12 cellular contexts compared by ENCODE assay signal in the genomic region with DNA sequence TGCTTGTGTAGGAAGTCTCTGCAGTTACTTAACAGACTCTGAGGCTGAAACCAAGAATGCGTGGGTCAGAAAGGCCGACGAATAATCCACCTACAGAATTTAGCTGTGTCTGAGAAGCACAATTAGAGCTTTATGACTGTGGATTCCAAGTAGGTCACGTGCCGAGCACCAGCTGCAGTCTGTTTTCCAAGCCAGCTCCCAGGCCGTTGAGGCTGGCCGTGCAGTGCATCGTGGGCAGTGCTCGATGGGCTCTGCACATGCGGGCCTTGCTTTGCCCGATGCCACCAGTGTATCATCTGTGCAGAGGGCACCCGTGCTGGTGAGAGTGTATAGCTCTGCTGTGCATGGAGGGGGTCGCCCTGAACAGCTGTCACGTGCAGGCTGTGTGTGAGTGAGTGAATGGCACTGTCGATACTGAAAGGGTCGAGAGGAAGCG.
DNase-seq lines count a peak whose midpoint lies in the region; ATAC-seq and TF ChIP-seq lines count a peak whose summit lies in the region.
"Had no signal": no experiment of that assay in that cellular context is flagged by ENCODE, and none has a peak within 500 bp of the region (broad histone marks: within the 10 kb centered on the region; RNA-seq: fewer than 3 reads in every experiment).

No MANE protein-coding gene starts in this region.

- peak overlapping the region; percentile 90 for H3K4ac ChIP-seq in IMR-90 (ENCODE audit: low read depth, low read length)

- H2AK5ac ChIP-seq in IMR-90 (ENCODE audit: low read depth, low read length): peak overlapping the region; percentile 81; the same call in 1 of the 2 replicates

- peaks cover 20% of the 10 kb centered on the region for H3K4me1 ChIP-seq in IMR-90 (ENCODE audit: control insufficient read depth, insufficient read depth, low read length)
- H3K4me1 ChIP-seq: adrenal gland had no signal

- H3K4me3 ChIP-seq in IMR-90 (ENCODE audit: insufficient read depth, low read depth, low read length) (no peak overlapping the region), dorsolateral prefrontal cortex (peak overlapping the region in 5 of 59 donors; percentile 1 to 21 (median 7)), H7 (ENCODE audit: insufficient read depth, low read depth, low read length) (no peak overlapping the region)
- H3K4me3 ChIP-seq: adrenal gland had no signal

- H2BK5ac ChIP-seq in IMR-90 (ENCODE audit: low read depth, low read length, poor library complexity, severe bottlenecking): peak overlapping the region; percentile 94

- H3K14ac ChIP-seq in IMR-90 (replicated peaks; ENCODE audit: low read depth, low read length): peak overlapping the region; percentile 80

- dilution Hi-C loops in IMR-90 (cut with HindIII; ENCODE audit: low sequenced_read_pairs, unreplicated experiment): no loop called here

- H4K8ac ChIP-seq in IMR-90 (ENCODE audit: low read depth in 2 of 2, low read length in 2 of 2): peak overlapping the region; percentile 73 to 83; a peak in 2 of 4 replicates

- H2AFZ ChIP-seq in IMR-90 (replicated peaks; ENCODE audit: low read length, poor library complexity): peak overlapping the region; percentile 77

- WGBS in IMR-90 (ENCODE audit: extremely low coverage in 2 of 2, insufficient read length in 1 of 2), 2 experiments: 48% methylated on average over 5 of the region's 17 CpGs; no CpG with 5 or more reads in 1 of the 2 experiments

- peak overlapping the region; percentile 75; the same call in 1 of the 2 replicates for H3K23ac ChIP-seq in IMR-90 (ENCODE audit: low read depth, low read length)

- no TSS peak for BruUV-seq in IMR-90 (replicated peaks; lab: Mats Ljungman, UMichigan)

- 0 out of 2 replicates have a peak, but pooled peaks have one; percentile 3 for TF ChIP-seq RAD21 in IMR-90 (IDR thresholded peaks at IDR 0.05; ENCODE audit: low read length)

- H2BK120ac ChIP-seq in IMR-90 (ENCODE audit: low read depth, low read length): peak overlapping the region; percentile 99

- peak overlapping the region; percentile 86 for H4K91ac ChIP-seq in IMR-90 (ENCODE audit: insufficient read depth, low read depth, low read length)

- H3K9me1 ChIP-seq in IMR-90 (ENCODE audit: insufficient read depth, low read length): 0 out of 2 replicates have a peak, but pooled peaks cover 5% of the 10 kb centered on the region

- H3K27me3 ChIP-seq in IMR-90 (ENCODE audit: control insufficient read depth, insufficient read depth, low read length): no peaks in the 10 kb centered on the region
- peaks cover 0 to 36% (median 3%) of the 10 kb centered on the region in 45 donors for H3K27me3 ChIP-seq in dorsolateral prefrontal cortex
- no peaks in the 10 kb centered on the region for H3K27me3 ChIP-seq in H7 (ENCODE audit: control insufficient read depth, insufficient read depth, low read length)
- H3K27me3 ChIP-seq: adrenal gland had no signal

- H2AK9ac ChIP-seq in IMR-90 (replicated peaks; ENCODE audit: low read depth, low read length, poor library complexity): no peak overlapping the region

- H3K36me3 ChIP-seq in IMR-90 (ENCODE audit: control insufficient read depth, insufficient read depth, low read length) (no peaks in the 10 kb centered on the region; the same call in 1 of the 2 replicates), H7 (replicated peaks; ENCODE audit: control insufficient read depth, insufficient read depth, low read length) (no peaks in the 10 kb centered on the region)
- H3K36me3 ChIP-seq: adrenal gland had no signal

- H3K27ac ChIP-seq in IMR-90 (ENCODE audit: insufficient read depth, low read length) (peak overlapping the region; percentile 85), dorsolateral prefrontal cortex (peak overlapping the region in 56 of 59 donors; percentile 26 to 86 (median 71))
- H3K27ac ChIP-seq: adrenal gland had no signal

- CTCF ChIA-PET in IMR-90 (lab: Yijun Ruan, JAX): no interaction called here

- peak overlapping the region; percentile 69 for H2BK20ac ChIP-seq in IMR-90 (ENCODE audit: low read depth, low read length)

- no peak overlapping the region for H3K9ac ChIP-seq in IMR-90 (ENCODE audit: low read depth, low read length)

- peaks cover 8 to 39% of the 10 kb centered on the region in 2 experiments for H3K79me1 ChIP-seq in IMR-90 (ENCODE audit: low read depth in 1 of 2, low read length in 2 of 2)

- H3K56ac ChIP-seq in IMR-90 (ENCODE audit: extremely low read depth, insufficient read depth, low read length): no peak overlapping the region

- ATAC-seq in IMR-90 (ENCODE audit: low read depth): peak; percentile 48
- ATAC-seq in GM21526 (IDR thresholded peaks at IDR 0.05; ENCODE audit: low FRiP score, unreplicated experiment): no peak
- no peak for ATAC-seq in omental fat pad (ENCODE audit: low FRiP score)
- ATAC-seq: T-cell had no signal

- intact Hi-C loops in IMR-90 (cut with micrococcal nuclease): loop anchor here (2.0 kb wide), 1 partner anchor 55 kb away; no protein-coding TSS in a partner anchor
- intact Hi-C loops in dorsolateral prefrontal cortex (cut with DNase I): no loop called here

- H3K4me2 ChIP-seq in IMR-90 (ENCODE audit: low read depth, low read length): peak overlapping the region; percentile 64

- peak overlapping the region; percentile 16; the same call in 1 of the 2 replicates for H4K5ac ChIP-seq in IMR-90 (ENCODE audit: low read depth, low read length)

- TF ChIP-seq CTCF in IMR-90 (conservative IDR thresholded peaks at IDR 0.05; ENCODE audit: low read depth, low read length): no peak
- TF ChIP-seq CTCF in dorsolateral prefrontal cortex (IDR thresholded peaks at IDR 0.05 in 54 of 56, conservative IDR thresholded peaks at IDR 0.05 in 2 of 56; ENCODE audit: low read depth in 1 of 56, partially characterized antibody in 56 of 56): peak in 5 of 56 donors; percentile 12 to 30 (median 13)
- no peak for TF ChIP-seq CTCF in omental fat pad (IDR thresholded peaks at IDR 0.05)

- H3K9me3 ChIP-seq in IMR-90 (ENCODE audit: control insufficient read depth, insufficient read depth, low read length): no peaks in the 10 kb centered on the region
- H3K9me3 ChIP-seq: adrenal gland had no signal

- no peaks in the 10 kb centered on the region for H4K20me1 ChIP-seq in IMR-90 (ENCODE audit: insufficient read depth, low read length)

- in situ Hi-C loops in IMR-90 (cut with MboI; ENCODE audit: low sequenced_read_pairs): loop anchor here (25.0 kb wide), 1 partner anchor 213 kb away; no protein-coding TSS in a partner anchor

- TF ChIP-seq POLR2A in IMR-90 (IDR thresholded peaks at IDR 0.05; ENCODE audit: low read depth, low read length): no peak

- peak; percentile 50 for DNase-seq in NCI-H2107 treated with DMSO at 0.1 percent for 48 hours (lab: John Stamatoyannopoulos, UW; ENCODE audit: unreplicated experiment)
- no peak for DNase-seq in NCI-H2107 (lab: John Stamatoyannopoulos, UW)
- peak; percentile 91 for DNase-seq in IMR-90
- peak; percentile 38 to 82 (median 78) for DNase-seq in dorsolateral prefrontal cortex
- peak; percentile 82 for DNase-seq in pons (ENCODE audit: low spot score)
- no peak for DNase-seq in omental fat pad (ENCODE audit: low spot score)
- no peak for DNase-seq in H7
- DNase-seq: 8988T, NCI-H1092 treated with DMSO at 0.1 percent for 48 hours, T-cell had no signal

- peak overlapping the region; percentile 74; the same call in 1 of the 3 replicates for H2BK15ac ChIP-seq in IMR-90 (ENCODE audit: low read depth, low read length)

- peak overlapping the region; percentile 55 for H3K18ac ChIP-seq in IMR-90 (ENCODE audit: low read depth, low read length)

- POLR2A ChIA-PET in IMR-90 (lab: Charles Lee; ENCODE audit: unreplicated experiment): no interaction called here

TF ChIP-seq in IMR-90, 13 proteins besides CTCF, POLR2A, EP300 and RAD21:
- TF ChIP-seq RFX5 (IDR thresholded peaks at IDR 0.05; ENCODE audit: low read depth, low read length) (no peak), BHLHE40 (IDR thresholded peaks at IDR 0.05; ENCODE audit: low read depth, low read length) (peak; percentile 87), NFE2L2 (IDR thresholded peaks at IDR 0.05; ENCODE audit: low read depth, low read length) (no peak)
- TF ChIP-seq, protein P1, sequence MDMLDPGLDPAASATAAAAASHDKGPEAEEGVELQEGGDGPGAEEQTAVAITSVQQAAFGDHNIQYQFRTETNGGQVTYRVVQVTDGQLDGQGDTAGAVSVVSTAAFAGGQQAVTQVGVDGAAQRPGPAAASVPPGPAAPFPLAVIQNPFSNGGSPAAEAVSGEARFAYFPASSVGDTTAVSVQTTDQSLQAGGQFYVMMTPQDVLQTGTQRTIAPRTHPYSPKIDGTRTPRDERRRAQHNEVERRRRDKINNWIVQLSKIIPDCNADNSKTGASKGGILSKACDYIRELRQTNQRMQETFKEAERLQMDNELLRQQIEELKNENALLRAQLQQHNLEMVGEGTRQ (IDR thresholded peaks at IDR 0.05; ENCODE audit: low read depth, low read length): peak; percentile 91

Comparison
In these comparisons a context has a peak if more than half of its experiments do, and no peak if none do; other contexts are left out.
1. DNase-seq: peak in NCI-H2107 treated with DMSO at 0.1 percent for 48 hours (single experiment), IMR-90 (single experiment), dorsolateral prefrontal cortex (10 of 10) and pons (single experiment); none in NCI-H2107 (single experiment), omental fat pad (single experiment) and H7 (single experiment).